Comparison of ENCODE assay signal across 25 cellular contexts in genomic region chr15:73680545-73680944, GRCh38. TPM values are rescaled to one million over a fixed set of nuclear protein-coding genes. Genes with fewer than 3 reads are reported as not detected.
DNase-seq lines count a peak whose midpoint lies in the region; ATAC-seq, FAIRE-seq and TF ChIP-seq lines count a peak whose summit lies in the region.
"Had no signal": no experiment of that assay in that cellular context is flagged by ENCODE, and none has a peak within 500 bp of the region (broad histone marks: within the 10 kb centered on the region; RNA-seq: fewer than 3 reads in every experiment).

No MANE protein-coding gene starts in this region.

- H4K20me1 ChIP-seq in astrocyte (ENCODE audit: insufficient read depth, low read length), result peaks cover 8% of the 10 kb centered on the region

- no peaks in the 10 kb centered on the region for H3K9me3 Mint-ChIP-seq in activated T-cell treated with anti-CD3 and anti-CD28 coated beads, Interleukin-2, amount 50 U/mL, for 4 hours
- H3K9me3 Mint-ChIP-seq in stimulated activated naive CD8-positive, alpha-beta T cell treated with anti-CD3 and anti-CD28 coated beads, Interleukin-15, amount 100 ng/mL, for 72 hours, result no peaks in the 10 kb centered on the region
- H3K9me3 Mint-ChIP-seq in astrocyte (ENCODE audit: unreplicated experiment), result no peaks in the 10 kb centered on the region
- H3K9me3 Mint-ChIP-seq in stimulated activated effector memory CD8-positive, alpha-beta T cell treated with anti-CD3 and anti-CD28 coated beads, Interleukin-12 subunit alpha, Interleukin-12 subunit beta, amount 100 ng/mL, for 72 hours, result no peaks in the 10 kb centered on the region
- H3K9me3 Mint-ChIP-seq: CD4-positive, alpha-beta memory T cell had no signal

- no peak overlapping the region for H3K4me3 ChIP-seq in astrocyte (ENCODE audit: insufficient read depth, low read depth, low read length)
- H3K4me3 ChIP-seq: A549; BLaER1 treated with 17β-estradiol and CSF1 and Interleukin-3, amounts not matched to agents 10 nM and 100 nM; GM23248 had no signal

- peaks cover 8% of the 10 kb centered on the region for H3K4me1 ChIP-seq in astrocyte (ENCODE audit: insufficient read depth, low read length)

- H3K9me3 ChIP-seq in astrocyte (ENCODE audit: insufficient read depth, low read depth, low read length), result no peaks in the 10 kb centered on the region
- H3K9me3 ChIP-seq: A549; BE2C; BLaER1 treated with 17β-estradiol and CSF1 and Interleukin-3, amounts not matched to agents 10 nM and 100 nM; Caco-2 had no signal

- H3K27me3 ChIP-seq in astrocyte (ENCODE audit: insufficient read depth, low read length), result peaks cover 5% of the 10 kb centered on the region
- H3K27me3 ChIP-seq: BLaER1 treated with 17β-estradiol and CSF1 and Interleukin-3, amounts not matched to agents 10 nM and 100 nM had no signal

- TF ChIP-seq CTCF in astrocyte (IDR thresholded peaks at IDR 0.05; ENCODE audit: insufficient read depth, low read depth, low read length) (no peak), GM10266 (IDR thresholded peaks at IDR 0.05; ENCODE audit: control insufficient read depth, insufficient read depth, low read depth, missing control alignments) (no peak)

- no peak overlapping the region for H3K4me2 ChIP-seq in astrocyte (ENCODE audit: low read length)
- H3K4me2 ChIP-seq: A549 had no signal

- no peak overlapping the region for H2AFZ ChIP-seq in astrocyte (ENCODE audit: low read depth, low read length)
- H2AFZ ChIP-seq: GM23248 had no signal

- no peaks in the 10 kb centered on the region for H3K36me3 ChIP-seq in astrocyte (ENCODE audit: insufficient read depth, low read length)
- H3K36me3 ChIP-seq: BE2C; BLaER1 treated with 17β-estradiol and CSF1 and Interleukin-3, amounts not matched to agents 10 nM and 100 nM had no signal

- H3K79me2 ChIP-seq in astrocyte (ENCODE audit: insufficient read depth, low read length), result peaks cover 11% of the 10 kb centered on the region

- no peak overlapping the region for H3K27ac ChIP-seq in astrocyte (ENCODE audit: low read depth, low read length)
- H3K27ac ChIP-seq: A549, GM23248 had no signal

- H3K27me3 Mint-ChIP-seq in activated T-cell treated with anti-CD3 and anti-CD28 coated beads, Interleukin-2, amount 50 U/mL, for 4 hours (ENCODE audit: low read depth), result peaks cover 32% of the 10 kb centered on the region
- peaks cover 48% of the 10 kb centered on the region for H3K27me3 Mint-ChIP-seq in stimulated activated naive CD8-positive, alpha-beta T cell treated with anti-CD3 and anti-CD28 coated beads, Interleukin-15, amount 100 ng/mL, for 72 hours
- peaks cover 6% of the 10 kb centered on the region for H3K27me3 Mint-ChIP-seq in astrocyte (ENCODE audit: low read depth, unreplicated experiment)

- ATAC-seq in activated T-cell treated with anti-CD3 and anti-CD28 coated beads, Interleukin-2, amount 50 U/mL, for 4 hours, result peak; percentile 43 to 44
- ATAC-seq in stimulated activated naive CD8-positive, alpha-beta T cell treated with anti-CD3 and anti-CD28 coated beads, Interleukin-15, Interleukin-2, amounts not matched to agents 100 U/mL and 50 U/mL, for 24 hours, result peak; percentile 22
- no peak for ATAC-seq in stimulated activated naive CD8-positive, alpha-beta T cell treated with anti-CD3 and anti-CD28 coated beads, Interleukin-15, amount 100 ng/mL, for 72 hours
- ATAC-seq in stimulated activated effector memory CD8-positive, alpha-beta T cell treated with anti-CD3 and anti-CD28 coated beads, Interleukin-12 subunit alpha, Interleukin-12 subunit beta, amount 100 ng/mL, for 72 hours, result peak; percentile 71
- ATAC-seq: A549 had no signal

- DNase-seq in activated T-cell treated with anti-CD3 and anti-CD28 coated beads, Interleukin-2, amount 50 U/mL, for 4 hours, result no peak
- DNase-seq in activated T-cell treated with anti-CD3 and anti-CD28 coated beads, Interleukin-2, amount 50 U/mL, for 1 hour, result no peak
- no peak for DNase-seq in stimulated activated naive CD8-positive, alpha-beta T cell treated with anti-CD3 and anti-CD28 coated beads, Interleukin-15, Interleukin-2, amounts not matched to agents 100 U/mL and 50 U/mL, for 24 hours
- DNase-seq in stimulated activated naive CD8-positive, alpha-beta T cell treated with anti-CD3 and anti-CD28 coated beads, Interleukin-15, amount 100 ng/mL, for 72 hours, result no peak
- DNase-seq in astrocyte (ENCODE audit: low read depth) (no peak), GM10266 (ENCODE audit: extremely low spot score) (no peak)
- no peak for DNase-seq in stimulated activated effector memory CD8-positive, alpha-beta T cell treated with anti-CD3 and anti-CD28 coated beads, Interleukin-12 subunit alpha, Interleukin-12 subunit beta, amount 100 ng/mL, for 72 hours (ENCODE audit: low spot score in 2 of 2)
- DNase-seq in stimulated activated CD4-positive, alpha-beta T cell treated with anti-CD3 and anti-CD28 coated beads, Interleukin-12 subunit alpha, Interleukin-12 subunit beta, amount 100 ng/mL, for 4 hours, result no peak
- DNase-seq: 8988T; ACHN; AML-193; BE2C; Caco-2; CD4-positive, alpha-beta memory T cell; DMS153; DND-41; EL; GDM1; GM23248; H7; HCEC 1CT had no signal

- peaks cover 11% of the 10 kb centered on the region for H3K4me1 Mint-ChIP-seq in activated T-cell treated with anti-CD3 and anti-CD28 coated beads, Interleukin-2, amount 50 U/mL, for 4 hours (ENCODE audit: low read depth)
- H3K4me1 Mint-ChIP-seq in stimulated activated naive CD8-positive, alpha-beta T cell treated with anti-CD3 and anti-CD28 coated beads, Interleukin-15, amount 100 ng/mL, for 72 hours, result peaks cover 21% of the 10 kb centered on the region
- peaks cover 13% of the 10 kb centered on the region for H3K4me1 Mint-ChIP-seq in astrocyte (ENCODE audit: low read depth, unreplicated experiment)
- peaks cover 24% of the 10 kb centered on the region for H3K4me1 Mint-ChIP-seq in stimulated activated effector memory CD8-positive, alpha-beta T cell treated with anti-CD3 and anti-CD28 coated beads, Interleukin-12 subunit alpha, Interleukin-12 subunit beta, amount 100 ng/mL, for 72 hours

- H3K9ac ChIP-seq in astrocyte (ENCODE audit: low read length), result no peak overlapping the region
- H3K9ac ChIP-seq: BLaER1 treated with 17β-estradiol and CSF1 and Interleukin-3, amounts not matched to agents 10 nM and 100 nM; GM23248 had no signal

- no peak overlapping the region for H3K4me3 Mint-ChIP-seq in activated T-cell treated with anti-CD3 and anti-CD28 coated beads, Interleukin-2, amount 50 U/mL, for 4 hours
- no peak overlapping the region for H3K4me3 Mint-ChIP-seq in stimulated activated naive CD8-positive, alpha-beta T cell treated with anti-CD3 and anti-CD28 coated beads, Interleukin-15, amount 100 ng/mL, for 72 hours
- no peak overlapping the region for H3K4me3 Mint-ChIP-seq in astrocyte (ENCODE audit: unreplicated experiment)
- H3K4me3 Mint-ChIP-seq in stimulated activated effector memory CD8-positive, alpha-beta T cell treated with anti-CD3 and anti-CD28 coated beads, Interleukin-12 subunit alpha, Interleukin-12 subunit beta, amount 100 ng/mL, for 72 hours, result no peak overlapping the region
- H3K4me3 Mint-ChIP-seq: CD4-positive, alpha-beta memory T cell had no signal

- FAIRE-seq in astrocyte (lab: Jason Lieb, UNC), result peak; percentile 60
- FAIRE-seq: A549, GM12892, H1 had no signal

- no peak overlapping the region for H3K27ac Mint-ChIP-seq in stimulated activated naive CD8-positive, alpha-beta T cell treated with anti-CD3 and anti-CD28 coated beads, Interleukin-15, amount 100 ng/mL, for 72 hours
- H3K27ac Mint-ChIP-seq in astrocyte (ENCODE audit: unreplicated experiment), result no peak overlapping the region
- no peak overlapping the region for H3K27ac Mint-ChIP-seq in stimulated activated effector memory CD8-positive, alpha-beta T cell treated with anti-CD3 and anti-CD28 coated beads, Interleukin-12 subunit alpha, Interleukin-12 subunit beta, amount 100 ng/mL, for 72 hours
- H3K27ac Mint-ChIP-seq: CD4-positive, alpha-beta memory T cell had no signal

- H3K36me3 Mint-ChIP-seq in activated T-cell treated with anti-CD3 and anti-CD28 coated beads, Interleukin-2, amount 50 U/mL, for 4 hours (ENCODE audit: insufficient read depth), result no peaks in the 10 kb centered on the region
- H3K36me3 Mint-ChIP-seq in astrocyte (ENCODE audit: low read depth, unreplicated experiment), result no peaks in the 10 kb centered on the region
- H3K36me3 Mint-ChIP-seq in stimulated activated effector memory CD8-positive, alpha-beta T cell treated with anti-CD3 and anti-CD28 coated beads, Interleukin-12 subunit alpha, Interleukin-12 subunit beta, amount 100 ng/mL, for 72 hours, result no peaks in the 10 kb centered on the region
- H3K36me3 Mint-ChIP-seq: CD4-positive, alpha-beta memory T cell had no signal

RNA-seq across cellular contexts. Expression of gene CD276, which starts 3.6 kb away (rescaled TPM):
- 1 to 10 TPM; 2.6 to 4.1 (median 3.1) TPM for total RNA-seq in activated T-cell treated with anti-CD3 and anti-CD28 coated beads, Interleukin-2, amount 50 U/mL, for 4 hours
- 220 and 225 TPM in 2 replicates for total RNA-seq in astrocyte

RNA-seq across cellular contexts. Expression of gene NPTN, which starts 47.4 kb away (rescaled TPM):
- 10 to 100 TPM; 65.5 to 68.1 (median 67.7) TPM for total RNA-seq in activated T-cell treated with anti-CD3 and anti-CD28 coated beads, Interleukin-2, amount 50 U/mL, for 4 hours
- 281 and 305 TPM in 2 replicates for total RNA-seq in astrocyte

Comparison
In these comparisons a context has a peak if more than half of its experiments do, and no peak if none do; other contexts are left out.
1. RNA of gene CD276, which starts 3.6 kb away (total RNA-seq): 220 to 225 TPM in astrocyte; 2.6 to 4.1 TPM in activated T-cell treated with anti-CD3 and anti-CD28 coated beads, Interleukin-2, amount 50 U/mL, for 4 hours; every median in the first group is over 10 times any median in the second.